Comparison of ENCODE assay signal across 10 cellular contexts in the genomic region with DNA sequence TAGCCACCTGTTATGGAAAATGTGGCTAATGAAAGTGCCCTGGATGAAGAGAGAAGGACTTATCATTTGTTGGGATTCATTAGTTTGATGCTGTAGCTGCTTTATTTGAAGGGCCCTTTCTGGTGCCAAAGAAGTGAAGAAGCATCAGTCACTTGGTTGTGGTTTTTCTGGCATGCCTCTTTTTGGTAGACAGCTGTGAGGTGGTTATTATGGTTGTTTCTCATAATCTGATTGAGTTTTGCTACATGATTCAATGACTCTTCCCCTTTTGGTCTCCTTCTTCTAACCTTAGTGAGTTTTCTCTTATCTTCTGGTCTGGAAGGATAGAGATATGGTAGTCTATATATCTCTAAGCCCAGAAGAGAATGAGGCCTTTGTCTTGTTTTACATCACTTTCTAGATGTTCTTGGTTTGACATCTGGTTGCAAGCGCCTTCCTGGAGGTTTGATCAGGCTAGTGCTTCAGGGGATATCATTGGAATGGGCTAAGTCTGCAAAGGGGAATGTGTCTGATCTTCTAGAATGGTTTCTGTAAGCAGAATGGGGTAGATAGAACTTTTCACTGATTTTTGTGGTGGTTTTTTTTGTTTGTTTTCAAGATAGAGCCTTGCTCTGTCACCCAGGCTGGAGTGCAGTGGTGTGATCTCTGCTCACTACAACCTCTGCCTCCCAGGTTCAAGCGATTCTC. TPM values are rescaled to one million over a fixed set of nuclear protein-coding genes. Genes with fewer than 3 reads are reported as not detected.
DNase-seq lines count a peak whose midpoint lies in the region; ATAC-seq and TF ChIP-seq lines count a peak whose summit lies in the region.
"Had no signal": no experiment of that assay in that cellular context is flagged by ENCODE, and none has a peak within 500 bp of the region (broad histone marks: within the 10 kb centered on the region; RNA-seq: fewer than 3 reads in every experiment).

No MANE protein-coding gene starts in this region.

- peaks cover 6% of the 10 kb centered on the region for H3K36me3 Mint-ChIP-seq in activated T-cell treated with anti-CD3 and anti-CD28 coated beads, Interleukin-2, amount 50 U/mL, for 4 hours (ENCODE audit: insufficient read depth)
- H3K36me3 Mint-ChIP-seq in brain, result peaks cover 37% of the 10 kb centered on the region
- peaks cover 48% of the 10 kb centered on the region for H3K36me3 Mint-ChIP-seq in stimulated activated naive CD8-positive, alpha-beta T cell treated with anti-CD3 and anti-CD28 coated beads, Interleukin-15, Interleukin-2, amounts not matched to agents 100 ng/mL and 50 ng/mL, for 24 hours (ENCODE audit: low read depth)

- no peaks in the 10 kb centered on the region for H3K27me3 Mint-ChIP-seq in activated T-cell treated with anti-CD3 and anti-CD28 coated beads, Interleukin-2, amount 50 U/mL, for 4 hours (ENCODE audit: low read depth)
- H3K27me3 Mint-ChIP-seq in brain, result no peaks in the 10 kb centered on the region
- H3K27me3 Mint-ChIP-seq in stimulated activated naive CD8-positive, alpha-beta T cell treated with anti-CD3 and anti-CD28 coated beads, Interleukin-15, Interleukin-2, amounts not matched to agents 100 ng/mL and 50 ng/mL, for 24 hours, result no peaks in the 10 kb centered on the region

- no peak for TF ChIP-seq CTCF in brain (conservative IDR thresholded peaks at IDR 0.05)
- TF ChIP-seq CTCF in GM13976 (IDR thresholded peaks at IDR 0.05; ENCODE audit: borderline replicate concordance, control extremely low read depth, extremely low read depth, insufficient read depth, missing control alignments), result no peak

- peak overlapping the region; percentile 7 to 96 (median 87) for H3K27ac Mint-ChIP-seq in brain
- H3K27ac Mint-ChIP-seq in stimulated activated naive CD8-positive, alpha-beta T cell treated with anti-CD3 and anti-CD28 coated beads, Interleukin-15, Interleukin-2, amounts not matched to agents 100 ng/mL and 50 ng/mL, for 24 hours, result peak overlapping the region; percentile 82

- peaks cover 90% of the 10 kb centered on the region for H3K4me1 Mint-ChIP-seq in activated T-cell treated with anti-CD3 and anti-CD28 coated beads, Interleukin-2, amount 50 U/mL, for 4 hours (ENCODE audit: low read depth)
- peaks cover 92% of the 10 kb centered on the region for H3K4me1 Mint-ChIP-seq in brain
- H3K4me1 Mint-ChIP-seq in stimulated activated naive CD8-positive, alpha-beta T cell treated with anti-CD3 and anti-CD28 coated beads, Interleukin-15, Interleukin-2, amounts not matched to agents 100 ng/mL and 50 ng/mL, for 24 hours (ENCODE audit: low read depth), result peaks cover 95% of the 10 kb centered on the region

- in situ Hi-C loops in GM13976 (cut with MboI; ENCODE audit: low sequenced_read_pairs, unreplicated experiment), result no loop called here

- no peak for DNase-seq in activated T-cell treated with anti-CD3 and anti-CD28 coated beads, Interleukin-2, amount 50 U/mL, for 4 hours
- DNase-seq in activated T-cell treated with anti-CD3 and anti-CD28 coated beads, Interleukin-2, amount 50 U/mL, for 1 hour, result no peak
- peak; percentile 30 for DNase-seq in RPMI8226
- DNase-seq in GM13976 (ENCODE audit: low spot score), result no peak
- no peak for DNase-seq in SKM-1 treated with dmso at 0.1 percent for 144 hours (lab: John Stamatoyannopoulos, UW; ENCODE audit: unreplicated experiment)
- DNase-seq: NCI-H1105 had no signal

- ATAC-seq in activated T-cell treated with anti-CD3 and anti-CD28 coated beads, Interleukin-2, amount 50 U/mL, for 4 hours, result peak; percentile 81 to 87
- no peak for ATAC-seq in GM21786 (IDR thresholded peaks at IDR 0.05; ENCODE audit: unreplicated experiment)
- ATAC-seq: Panc1 had no signal

- H3K4me3 Mint-ChIP-seq in activated T-cell treated with anti-CD3 and anti-CD28 coated beads, Interleukin-2, amount 50 U/mL, for 4 hours, result peak overlapping the region; percentile 22
- peak overlapping the region; percentile 30 to 75 (median 44) for H3K4me3 Mint-ChIP-seq in brain
- H3K4me3 Mint-ChIP-seq in stimulated activated naive CD8-positive, alpha-beta T cell treated with anti-CD3 and anti-CD28 coated beads, Interleukin-15, Interleukin-2, amounts not matched to agents 100 ng/mL and 50 ng/mL, for 24 hours, result peak overlapping the region; percentile 33

- H3K9me3 Mint-ChIP-seq in activated T-cell treated with anti-CD3 and anti-CD28 coated beads, Interleukin-2, amount 50 U/mL, for 4 hours, result no peaks in the 10 kb centered on the region
- H3K9me3 Mint-ChIP-seq in brain, result no peaks in the 10 kb centered on the region
- H3K9me3 Mint-ChIP-seq in stimulated activated naive CD8-positive, alpha-beta T cell treated with anti-CD3 and anti-CD28 coated beads, Interleukin-15, Interleukin-2, amounts not matched to agents 100 ng/mL and 50 ng/mL, for 24 hours, result no peaks in the 10 kb centered on the region

RNA-seq across cellular contexts. Expression of gene ARID1A, which starts 26.0 kb away (rescaled TPM):
- total RNA-seq in activated T-cell treated with anti-CD3 and anti-CD28 coated beads, Interleukin-2, amount 50 U/mL, for 4 hours, result 10 to 100 TPM; 85.0 to 92.7 (median 91.1) TPM
- 61.7 TPM for polyA plus RNA-seq in brain (ENCODE audit: insufficient read depth, low read depth, low replicate concordance)
